In the genomic region with DNA sequence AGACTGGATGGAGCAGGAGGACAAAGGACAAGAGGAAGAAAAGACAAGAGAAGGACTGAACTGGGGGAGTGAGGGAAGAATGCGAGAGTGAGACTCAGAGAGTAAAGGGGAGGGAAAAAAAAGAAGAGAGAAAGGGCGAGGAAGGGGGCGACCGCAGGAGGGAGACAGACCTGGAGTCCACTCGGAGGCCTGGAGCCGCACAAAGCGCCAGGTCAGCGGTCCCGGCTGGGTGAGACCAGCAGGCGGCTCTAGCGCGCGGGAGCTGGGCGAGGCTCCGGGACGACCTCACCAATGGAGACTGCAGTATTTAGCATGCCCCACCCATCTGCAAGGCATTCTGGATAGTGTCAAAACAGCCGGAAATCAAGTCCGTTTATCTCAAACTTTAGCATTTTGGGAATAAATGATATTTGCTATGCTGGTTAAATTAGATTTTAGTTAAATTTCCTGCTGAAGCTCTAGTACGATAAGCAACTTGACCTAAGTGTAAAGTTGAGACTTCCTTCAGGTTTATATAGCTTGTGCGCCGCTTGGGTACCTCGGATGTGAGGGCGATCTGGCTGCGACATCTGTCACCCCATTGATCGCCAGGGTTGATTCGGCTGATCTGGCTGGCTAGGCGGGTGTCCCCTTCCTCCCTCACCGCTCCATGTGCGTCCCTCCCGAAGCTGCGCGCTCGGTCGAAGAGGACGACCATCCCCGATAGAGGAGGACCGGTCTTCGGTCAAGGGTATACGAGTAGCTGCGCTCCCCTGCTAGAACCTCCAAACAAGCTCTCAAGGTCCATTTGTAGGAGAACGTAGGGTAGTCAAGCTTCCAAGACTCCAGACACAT, we compare ENCODE assay signal across 8 cellular contexts. TPM values are rescaled to one million over a fixed set of nuclear protein-coding genes. Genes with fewer than 3 reads are reported as not detected.
DNase-seq lines count a peak whose midpoint lies in the region; ATAC-seq and TF ChIP-seq lines count a peak whose summit lies in the region.
"Not testable (repeated sequence)": the region's sequence is repeated elsewhere in the genome, so short reads cannot be mapped to it uniquely, and the experiment has no call there.

A gene with protein sequence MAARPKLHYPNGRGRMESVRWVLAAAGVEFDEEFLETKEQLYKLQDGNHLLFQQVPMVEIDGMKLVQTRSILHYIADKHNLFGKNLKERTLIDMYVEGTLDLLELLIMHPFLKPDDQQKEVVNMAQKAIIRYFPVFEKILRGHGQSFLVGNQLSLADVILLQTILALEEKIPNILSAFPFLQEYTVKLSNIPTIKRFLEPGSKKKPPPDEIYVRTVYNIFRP (minus strand): TSS at position 206 of the 834 bp plus-strand sequence. CDS start 1,041 bp downstream, outside the sequence.

- peak; percentile 96 for ATAC-seq in HG02623 (IDR thresholded peaks at IDR 0.05; ENCODE audit: unreplicated experiment)
- peak; percentile 98 for ATAC-seq in activated naive CD8-positive, alpha-beta T cell treated with anti-CD3 and anti-CD28 coated beads, Interleukin-2, amount 10 ng/mL, durations not matched to agents 7 days and 5 days (ENCODE audit: low read depth)

- H3K36me3 ChIP-seq in thymus (ENCODE audit: control insufficient read depth, insufficient read depth): not testable (repeated sequence)

- H3K4me3 ChIP-seq in thymus (ENCODE audit: low read length): peak within 1 kb of the TSS; percentile 58

- peaks cover 18% of the 10 kb centered on the region for H3K4me1 Mint-ChIP-seq in activated naive CD8-positive, alpha-beta T cell treated with anti-CD3 and anti-CD28 coated beads, Interleukin-2, amount 10 ng/mL, durations not matched to agents 7 days and 5 days
- H3K4me1 Mint-ChIP-seq in osteocyte (ENCODE audit: unreplicated experiment): peaks cover 43% of the 10 kb centered on the region

- POLR2A ChIA-PET in GM10248 (lab: Yijun Ruan, JAX): interaction anchor here (0.7 kb wide), 1 partner anchor 354 kb away, joined by 3 read pairs; a partner anchor contains a TSS
- POLR2A ChIA-PET in activated naive CD8-positive, alpha-beta T cell treated with anti-CD3 and anti-CD28 coated beads, Interleukin-2, amount 10 ng/mL, durations not matched to agents 7 days and 5 days (lab: Charles Lee): interaction anchor here (0.9 to 1.5 kb wide), 2 partner anchors 11 to 71 kb away, joined by 11 to 12 read pairs; a partner anchor contains a TSS

- not testable (repeated sequence) for H3K9me3 Mint-ChIP-seq in activated naive CD8-positive, alpha-beta T cell treated with anti-CD3 and anti-CD28 coated beads, Interleukin-2, amount 10 ng/mL, durations not matched to agents 7 days and 5 days; osteocyte (ENCODE audit: unreplicated experiment)

- H3K27ac Mint-ChIP-seq in activated naive CD8-positive, alpha-beta T cell treated with anti-CD3 and anti-CD28 coated beads, Interleukin-2, amount 10 ng/mL, durations not matched to agents 7 days and 5 days: peak within 1 kb of the TSS; percentile 83
- H3K27ac Mint-ChIP-seq in osteocyte (ENCODE audit: unreplicated experiment): peak within 1 kb of the TSS; percentile 99

- intact Hi-C loops in head of caudate nucleus (cut with DNase I): loop anchor here (10.0 kb wide), 1 partner anchor 490 kb away; no protein-coding TSS in a partner anchor

- TF ChIP-seq CTCF in GM10248 (IDR thresholded peaks at IDR 0.05; ENCODE audit: control extremely low read depth, extremely low read depth, low read depth, missing control alignments) (peak; percentile 62), osteocyte (IDR thresholded peaks at IDR 0.05) (peak; percentile 83)

- peak within 1 kb of the TSS; percentile 88 for H3K4me3 Mint-ChIP-seq in activated naive CD8-positive, alpha-beta T cell treated with anti-CD3 and anti-CD28 coated beads, Interleukin-2, amount 10 ng/mL, durations not matched to agents 7 days and 5 days
- H3K4me3 Mint-ChIP-seq in osteocyte (ENCODE audit: unreplicated experiment): peak within 1 kb of the TSS; percentile 95

- H3K36me3 Mint-ChIP-seq in activated naive CD8-positive, alpha-beta T cell treated with anti-CD3 and anti-CD28 coated beads, Interleukin-2, amount 10 ng/mL, durations not matched to agents 7 days and 5 days: not testable (repeated sequence)
- peaks cover 14% of the 10 kb centered on the region for H3K36me3 Mint-ChIP-seq in osteocyte (ENCODE audit: unreplicated experiment)

- WGBS in thymus: 1% methylated on average over 32 of the region's 41 CpGs

- peak within 1 kb of the TSS; percentile 77 for H3K27ac ChIP-seq in thymus (ENCODE audit: low read depth)

- CTCF ChIA-PET in GM10248 (lab: Yijun Ruan, JAX): interaction anchor here (0.7 to 4.8 kb wide), 23 partner anchors 10 to 595 kb away, joined by 3 to 77 read pairs (median 4); a partner anchor contains a TSS

- not testable (repeated sequence) for H3K4me1 ChIP-seq in thymus (ENCODE audit: control insufficient read depth, insufficient read depth, low read length)

- DNase-seq in GM10248 (ENCODE audit: extremely low spot score) (peak; percentile 92), NCI-H1092 treated with DMSO at 0.1 percent for 48 hours (lab: John Stamatoyannopoulos, UW) (peak; percentile 96), SKM-1 (lab: John Stamatoyannopoulos, UW; ENCODE audit: unreplicated experiment) (peak; percentile 85), head of caudate nucleus (peak; percentile 93 to 99 (median 98)), osteocyte (ENCODE audit: extremely low spot score, unreplicated experiment) (peak; percentile 99)
- DNase-seq in activated naive CD8-positive, alpha-beta T cell treated with anti-CD3 and anti-CD28 coated beads, Interleukin-2, amount 10 ng/mL, durations not matched to agents 7 days and 5 days: peak; percentile 85

- H3K27me3 ChIP-seq in thymus (ENCODE audit: control insufficient read depth, insufficient read depth): peaks cover 11% of the 10 kb centered on the region

- H3K9me3 ChIP-seq in thymus (ENCODE audit: control insufficient read depth): not testable (repeated sequence)

- H3K27me3 Mint-ChIP-seq in activated naive CD8-positive, alpha-beta T cell treated with anti-CD3 and anti-CD28 coated beads, Interleukin-2, amount 10 ng/mL, durations not matched to agents 7 days and 5 days: peaks cover 14% of the 10 kb centered on the region
- H3K27me3 Mint-ChIP-seq in osteocyte (ENCODE audit: unreplicated experiment): not testable (repeated sequence)

RNA-seq across cellular contexts. Expression of the gene that starts here (rescaled TPM):
- total RNA-seq in activated naive CD8-positive, alpha-beta T cell treated with anti-CD3 and anti-CD28 coated beads, Interleukin-2, amount 10 ng/mL, durations not matched to agents 7 days and 5 days: 1 to 10 TPM; 3.1 to 4.1 TPM
- total RNA-seq in osteocyte: 45.3 and 46.4 TPM in 2 replicates
- 29.3 TPM for polyA plus RNA-seq in thymus

Comparison
In these comparisons a context has a peak if more than half of its experiments do, and no peak if none do; other contexts are left out.
1. Peak in every context shown above with its lines: DNase-seq, ATAC-seq, H3K4me3 ChIP-seq and H3K27ac ChIP-seq.